Comparison of ENCODE assay signal across 18 cellular contexts in genomic region chr1:168079761-168080160, GRCh38. TPM values are rescaled to one million over a fixed set of nuclear protein-coding genes. Genes with fewer than 3 reads are reported as not detected.
DNase-seq lines count a peak whose midpoint lies in the region; ATAC-seq and TF ChIP-seq lines count a peak whose summit lies in the region.
"Had no signal": no experiment of that assay in that cellular context is flagged by ENCODE, and none has a peak within 500 bp of the region (broad histone marks: within the 10 kb centered on the region; RNA-seq: fewer than 3 reads in every experiment).

No MANE protein-coding gene starts in this region.

- H3K36me3 ChIP-seq in right atrium auricular region = peaks cover 25% of the 10 kb centered on the region
- H3K36me3 ChIP-seq: ovary had no signal

- peaks cover 30 to 33% of the 10 kb centered on the region in 2 donors for H3K36me3 Mint-ChIP-seq in CD14-positive monocyte

- peaks cover 17% of the 10 kb centered on the region for H3K4me1 Mint-ChIP-seq in CD14-positive monocyte

- peaks cover 0 to 37% of the 10 kb centered on the region in 2 donors for H3K4me1 ChIP-seq in right atrium auricular region

- H3K27ac ChIP-seq in right atrium auricular region = peak overlapping the region; percentile 10 to 64
- H3K27ac ChIP-seq: body of pancreas, ovary had no signal

- DNase-seq in right atrium auricular region (ENCODE audit: low spot score) = no peak
- DNase-seq in left ventricle myocardium superior = no peak
- peak; percentile 56 for DNase-seq in amniotic epithelial cell (ENCODE audit: low read depth)
- DNase-seq in iris pigment epithelial cell (ENCODE audit: low read depth) = peak; percentile 55
- DNase-seq in CD14-positive monocyte (ENCODE audit: low spot score) = no peak
- DNase-seq in NCI-H1417 treated with DMSO at 0.1 percent for 48 hours (lab: John Stamatoyannopoulos, UW) = no peak
- DNase-seq in putamen (ENCODE audit: low spot score) = no peak
- DNase-seq: activated CD4-positive, alpha-beta memory T cell treated with anti-CD3 and anti-CD28 coated beads for 36 hours; body of pancreas; endodermal cell; NCI-H1436 treated with DMSO at 0.1 percent for 48 hours; NCI-H69; ovary; RPMI8226; T1000 had no signal

- no peaks in the 10 kb centered on the region for H3K9me3 Mint-ChIP-seq in CD14-positive monocyte
- H3K9me3 Mint-ChIP-seq: activated CD4-positive, alpha-beta memory T cell treated with anti-CD3 and anti-CD28 coated beads for 36 hours; activated T-helper 2 cell treated with anti-CD3 and anti-CD28 coated beads, Interferon-gamma antibody, Interleukin-2, Interleukin-4, amounts not matched to agents 10 μg/mL and 5 μg/mL and 100 μg/mL, durations not matched to agents 14 hours and 24 hours and 36 hours; endodermal cell had no signal

- H3K9me3 ChIP-seq in right atrium auricular region = no peaks in the 10 kb centered on the region
- H3K9me3 ChIP-seq: body of pancreas, ovary, thoracic aorta had no signal

- H3K4me3 ChIP-seq in right atrium auricular region = no peak overlapping the region
- H3K4me3 ChIP-seq: body of pancreas, ovary, thoracic aorta had no signal

- TF ChIP-seq CTCF in right atrium auricular region (IDR thresholded peaks at IDR 0.05) = no peak
- no peak for TF ChIP-seq CTCF in CD14-positive monocyte (IDR thresholded peaks at IDR 0.05)

- H3K27me3 ChIP-seq in right atrium auricular region = no peaks in the 10 kb centered on the region
- H3K27me3 ChIP-seq: body of pancreas, ovary had no signal

- intact Hi-C loops in left ventricle myocardium superior (cut with micrococcal nuclease) = loop anchor here (10.0 kb wide), 1 partner anchor 65 kb away; no protein-coding TSS in a partner anchor
- intact Hi-C loops in CD14-positive monocyte (cut with micrococcal nuclease) = no loop called here

- peak overlapping the region in 3 of 7 donors; percentile 6 to 27 (median 24) for H3K27ac Mint-ChIP-seq in CD14-positive monocyte
- H3K27ac Mint-ChIP-seq: activated CD4-positive, alpha-beta memory T cell treated with anti-CD3 and anti-CD28 coated beads for 36 hours; activated T-helper 2 cell treated with anti-CD3 and anti-CD28 coated beads, Interferon-gamma antibody, Interleukin-2, Interleukin-4, amounts not matched to agents 10 μg/mL and 5 μg/mL and 100 μg/mL, durations not matched to agents 14 hours and 24 hours and 36 hours; endodermal cell had no signal

- H3K27me3 Mint-ChIP-seq in CD14-positive monocyte (ENCODE audit: low read depth in 3 of 3) = peaks cover 0 to under 1% (median 0%) of the 10 kb centered on the region in 3 donors
- H3K27me3 Mint-ChIP-seq: activated CD4-positive, alpha-beta memory T cell treated with anti-CD3 and anti-CD28 coated beads for 36 hours had no signal

- no peak for ATAC-seq in left ventricle myocardium superior
- ATAC-seq in HG02763 (IDR thresholded peaks at IDR 0.05; ENCODE audit: unreplicated experiment) = no peak
- ATAC-seq: body of pancreas had no signal

- no peak overlapping the region for H3K4me3 Mint-ChIP-seq in CD14-positive monocyte
- H3K4me3 Mint-ChIP-seq: activated CD4-positive, alpha-beta memory T cell treated with anti-CD3 and anti-CD28 coated beads for 36 hours; endodermal cell had no signal

RNA-seq across cellular contexts. Expression of gene GPR161, which starts 57.0 kb away (rescaled TPM):
- total RNA-seq in right atrium auricular region (1 to 10 TPM; 2.9 to 3.2 TPM), left ventricle myocardium superior (3.0 TPM)
- polyA plus RNA-seq in CD14-positive monocyte = not detected

Comparison
In these comparisons a context has a peak if more than half of its experiments do, and no peak if none do; other contexts are left out.
1. DNase-seq: peak in amniotic epithelial cell (single experiment) and iris pigment epithelial cell (single experiment); none in right atrium auricular region (single experiment), left ventricle myocardium superior (single experiment), CD14-positive monocyte (single experiment), NCI-H1417 treated with DMSO at 0.1 percent for 48 hours (single experiment) and putamen (single experiment).